Comparison of ENCODE assay signal across 8 cellular contexts in the genomic region with DNA sequence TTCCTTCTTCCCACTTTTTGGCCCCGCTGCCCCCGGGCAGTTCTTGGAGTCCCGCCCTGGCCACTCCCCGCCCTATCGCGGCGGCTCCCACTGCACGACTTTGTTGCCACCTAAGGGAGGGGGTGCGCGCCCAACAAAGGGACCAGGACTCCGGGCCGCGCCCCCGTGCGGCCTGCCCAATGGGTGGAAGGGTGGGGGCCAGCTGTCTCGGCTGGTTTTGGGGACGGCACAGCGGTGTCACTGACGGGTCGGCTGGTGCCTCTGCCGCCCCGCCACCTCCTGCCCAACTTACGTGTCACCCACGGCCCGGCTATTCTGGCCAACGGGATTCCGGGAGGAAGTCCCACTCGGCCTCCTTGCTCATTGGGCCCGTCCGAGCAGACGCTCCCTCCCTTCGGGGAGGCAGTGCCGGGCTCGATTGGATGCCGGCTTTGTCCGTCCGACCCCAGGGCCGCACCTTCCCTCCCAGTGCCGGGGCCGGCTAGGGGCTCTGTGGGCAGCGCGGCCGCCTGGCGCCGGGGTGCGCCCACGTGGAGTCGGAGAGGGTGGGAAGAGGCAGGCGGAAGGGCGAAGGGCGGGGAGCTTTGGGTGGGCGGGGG. TPM values are rescaled to one million over a fixed set of nuclear protein-coding genes. Genes with fewer than 3 reads are reported as not detected.
DNase-seq lines count a peak whose midpoint lies in the region; ATAC-seq and TF ChIP-seq lines count a peak whose summit lies in the region.

A gene with protein sequence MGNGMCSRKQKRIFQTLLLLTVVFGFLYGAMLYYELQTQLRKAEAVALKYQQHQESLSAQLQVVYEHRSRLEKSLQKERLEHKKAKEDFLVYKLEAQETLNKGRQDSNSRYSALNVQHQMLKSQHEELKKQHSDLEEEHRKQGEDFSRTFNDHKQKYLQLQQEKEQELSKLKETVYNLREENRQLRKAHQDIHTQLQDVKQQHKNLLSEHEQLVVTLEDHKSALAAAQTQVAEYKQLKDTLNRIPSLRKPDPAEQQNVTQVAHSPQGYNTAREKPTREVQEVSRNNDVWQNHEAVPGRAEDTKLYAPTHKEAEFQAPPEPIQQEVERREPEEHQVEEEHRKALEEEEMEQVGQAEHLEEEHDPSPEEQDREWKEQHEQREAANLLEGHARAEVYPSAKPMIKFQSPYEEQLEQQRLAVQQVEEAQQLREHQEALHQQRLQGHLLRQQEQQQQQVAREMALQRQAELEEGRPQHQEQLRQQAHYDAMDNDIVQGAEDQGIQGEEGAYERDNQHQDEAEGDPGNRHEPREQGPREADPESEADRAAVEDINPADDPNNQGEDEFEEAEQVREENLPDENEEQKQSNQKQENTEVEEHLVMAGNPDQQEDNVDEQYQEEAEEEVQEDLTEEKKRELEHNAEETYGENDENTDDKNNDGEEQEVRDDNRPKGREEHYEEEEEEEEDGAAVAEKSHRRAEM (minus strand): TSS at position 314 of the 599 bp plus-strand sequence. CDS start 639 bp downstream, outside the sequence.

- TF ChIP-seq CTCF in GM10266 (IDR thresholded peaks at IDR 0.05; ENCODE audit: control insufficient read depth, insufficient read depth, low read depth, missing control alignments) (peak; percentile 38), HCT116 (IDR thresholded peaks at IDR 0.05 in 2 of 3, conservative IDR thresholded peaks at IDR 0.05 in 1 of 3; ENCODE audit: borderline replicate concordance in 1 of 3, insufficient read depth in 1 of 3, low read depth in 2 of 3, low read length in 2 of 3) (no peak), MM.1S (IDR thresholded peaks at IDR 0.05; ENCODE audit: low read length) (no peak; the same call in 1 of the 2 replicates), osteoblast (IDR thresholded peaks at IDR 0.05; ENCODE audit: extremely low read depth, low read depth, low read length) (no peak), upper lobe of right lung (IDR thresholded peaks at IDR 0.05) (peak; percentile 27)

- H3K4me2 ChIP-seq in HCT116 (ENCODE audit: low read length), result peak within 1 kb of the TSS; percentile 89
- peak within 1 kb of the TSS; percentile 83 for H3K4me2 ChIP-seq in MM.1S (ENCODE audit: low read depth, low read length)
- H3K4me2 ChIP-seq in osteoblast (ENCODE audit: insufficient read depth, low read length), result peak within 1 kb of the TSS; percentile 100

- ATAC-seq in HCT116, result peak; percentile 90
- peak; percentile 97 for ATAC-seq in Right ventricle myocardium inferior
- ATAC-seq in upper lobe of right lung, result peak; percentile 97

- H3K4me1 ChIP-seq in HCT116 (ENCODE audit: control insufficient read depth in 1 of 2, insufficient read depth in 2 of 2, low read length in 2 of 2) (peaks cover 36 to 42% of the 10 kb centered on the region in 2 experiments), MM.1S (ENCODE audit: low read length) (peaks cover 29% of the 10 kb centered on the region), osteoblast (ENCODE audit: insufficient read depth, low read length) (peaks cover 34% of the 10 kb centered on the region), upper lobe of right lung (peaks cover 26% of the 10 kb centered on the region)

- peak; percentile 98 for DNase-seq in GM10266 (ENCODE audit: extremely low spot score)
- DNase-seq in HCT116 (ENCODE audit: low read depth, low spot score), result peak; percentile 92
- peak; percentile 99 for DNase-seq in MM.1S
- peak; percentile 91 for DNase-seq in SIG-M5 (lab: John Stamatoyannopoulos, UW)
- DNase-seq in activated naive CD8-positive, alpha-beta T cell treated with anti-CD3 and anti-CD28 coated beads, Interleukin-2, amount 50 U/mL, for 16 hours (ENCODE audit: low read depth, low spot score), result peak; percentile 4
- peak; percentile 97 for DNase-seq in Right ventricle myocardium inferior (ENCODE audit: missing footprints)
- DNase-seq in osteoblast (ENCODE audit: insufficient read length, low spot score, missing footprints), result peak; percentile 98
- peak; percentile 98 for DNase-seq in upper lobe of right lung

- peaks cover 31% of the 10 kb centered on the region for H3F3A ChIP-seq in MM.1S (ENCODE audit: insufficient read depth, low read length)

- intact Hi-C loops in HCT116 (cut with micrococcal nuclease), result loop anchor here (2.0 kb wide), 1 partner anchor 49 kb away; no protein-coding TSS in a partner anchor
- intact Hi-C loops in Right ventricle myocardium inferior (cut with DNase I), result loop anchor here (2.0 to 10.0 kb wide), 3 partner anchors 43 to 69 kb away; no protein-coding TSS in a partner anchor
- intact Hi-C loops in upper lobe of right lung (cut with DNase I), result no loop called here

- H3K9me3 ChIP-seq in HCT116 (ENCODE audit: control insufficient read depth in 1 of 2, insufficient read depth in 1 of 2, low read depth in 1 of 2, low read length in 2 of 2), result no peaks in the 10 kb centered on the region
- H3K9me3 ChIP-seq in MM.1S (replicated peaks; ENCODE audit: insufficient read depth, low read length), result no peaks in the 10 kb centered on the region
- H3K9me3 ChIP-seq in osteoblast (ENCODE audit: low read depth, low read length), result no peaks in the 10 kb centered on the region
- H3K9me3 ChIP-seq in upper lobe of right lung, result no peaks in the 10 kb centered on the region

- H3K4me3 ChIP-seq in HCT116 (replicated peaks in 1 of 2; ENCODE audit: low read depth in 1 of 2, low read length in 2 of 2) (peak within 1 kb of the TSS; percentile 63 to 71), MM.1S (ENCODE audit: low read length) (peak within 1 kb of the TSS; percentile 80), osteoblast (ENCODE audit: insufficient read depth, low read length) (peak within 1 kb of the TSS; percentile 92), upper lobe of right lung (peak within 1 kb of the TSS; percentile 85)

- TF ChIP-seq POLR2A in HCT116 (IDR thresholded peaks at IDR 0.05; ENCODE audit: borderline replicate concordance, extremely low read depth, insufficient read depth, insufficient read length), result no peak

- H3K27me3 ChIP-seq in HCT116 (ENCODE audit: insufficient read depth, low read length), result no peaks in the 10 kb centered on the region
- no peaks in the 10 kb centered on the region for H3K27me3 ChIP-seq in MM.1S (replicated peaks; ENCODE audit: insufficient read depth, low read length)
- no peaks in the 10 kb centered on the region for H3K27me3 ChIP-seq in osteoblast (ENCODE audit: insufficient read depth, low read length)
- H3K27me3 ChIP-seq in upper lobe of right lung, result no peaks in the 10 kb centered on the region

- CTCF ChIA-PET in HCT116 (lab: Charles Lee), result no interaction called here

- BruUV-seq in HCT116 (replicated peaks; lab: Mats Ljungman, UMichigan), result no TSS peak

- H4K20me1 ChIP-seq in HCT116 (ENCODE audit: insufficient read depth) (no peaks in the 10 kb centered on the region), MM.1S (ENCODE audit: insufficient read depth, low read length) (no peaks in the 10 kb centered on the region), osteoblast (ENCODE audit: insufficient read depth, low read length) (peaks cover 23% of the 10 kb centered on the region)

- H3K9ac ChIP-seq in HCT116 (ENCODE audit: low read length) (peak within 1 kb of the TSS; percentile 73), MM.1S (ENCODE audit: low read length) (peak within 1 kb of the TSS; percentile 79)

- H3K36me3 ChIP-seq in HCT116 (ENCODE audit: control insufficient read depth in 1 of 2, insufficient read depth in 2 of 2, low read length in 2 of 2) (no peaks in the 10 kb centered on the region), MM.1S (replicated peaks; ENCODE audit: insufficient read depth, low read length) (no peaks in the 10 kb centered on the region), osteoblast (ENCODE audit: insufficient read depth, low read length) (no peaks in the 10 kb centered on the region), upper lobe of right lung (no peaks in the 10 kb centered on the region)

- H3K27ac ChIP-seq in HCT116 (ENCODE audit: low read depth, low read length), result peak within 1 kb of the TSS; percentile 86
- peak within 1 kb of the TSS; percentile 84 for H3K27ac ChIP-seq in MM.1S (ENCODE audit: low read length)
- H3K27ac ChIP-seq in osteoblast (ENCODE audit: low read depth, low read length), result peak within 1 kb of the TSS; percentile 91
- peak within 1 kb of the TSS; percentile 91 for H3K27ac ChIP-seq in upper lobe of right lung

- TF ChIP-seq RAD21 in HCT116 (IDR thresholded peaks at IDR 0.05; ENCODE audit: low read depth), result no peak

- peak within 1 kb of the TSS; percentile 72 for H2AFZ ChIP-seq in HCT116 (ENCODE audit: low read depth, low read length, poor library complexity, severe bottlenecking)
- peak within 1 kb of the TSS; percentile 94 for H2AFZ ChIP-seq in MM.1S (ENCODE audit: low read length)
- peak within 1 kb of the TSS; percentile 99 for H2AFZ ChIP-seq in osteoblast (ENCODE audit: low read length)

- H3K9me2 ChIP-seq in HCT116 (ENCODE audit: insufficient read depth) (no peaks in the 10 kb centered on the region), MM.1S (replicated peaks; ENCODE audit: insufficient read depth, low read length) (no peaks in the 10 kb centered on the region)

- RAD21 ChIA-PET in HCT116 (lab: Charles Lee; ENCODE audit: low non-redundant PET in 1 of 2, low total read pairs in 2 of 2, uncharacterized antibody in 2 of 2, unreplicated experiment in 2 of 2), result interaction anchor here in 1 of 2 experiments (0.7 kb wide), 1 partner anchor 22 kb away, joined by 4 read pairs; no protein-coding TSS in a partner anchor

- POLR2A ChIA-PET in HCT116 (lab: Charles Lee), result interaction anchor here (1.3 kb wide), 1 partner anchor 16 kb away, joined by 3 read pairs; no protein-coding TSS in a partner anchor

- peaks cover 27% of the 10 kb centered on the region for H3K79me2 ChIP-seq in HCT116 (ENCODE audit: insufficient read depth, low read length)
- H3K79me2 ChIP-seq in MM.1S (ENCODE audit: low read length), result peaks cover 39% of the 10 kb centered on the region
- peaks cover 39% of the 10 kb centered on the region for H3K79me2 ChIP-seq in osteoblast (ENCODE audit: insufficient read depth, low read length)

TF ChIP-seq in HCT116, 20 proteins besides CTCF, POLR2A, EP300 and RAD21 (continues in another document):
- TF ChIP-seq ZNF274 (IDR thresholded peaks at IDR 0.05; ENCODE audit: low read depth, low read length), result no peak
- TF ChIP-seq, protein P1, sequence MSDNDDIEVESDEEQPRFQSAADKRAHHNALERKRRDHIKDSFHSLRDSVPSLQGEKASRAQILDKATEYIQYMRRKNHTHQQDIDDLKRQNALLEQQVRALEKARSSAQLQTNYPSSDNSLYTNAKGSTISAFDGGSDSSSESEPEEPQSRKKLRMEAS (IDR thresholded peaks at IDR 0.05), result no peak; the same call in 1 of the 2 replicates
- no peak for TF ChIP-seq CBX3 (IDR thresholded peaks at IDR 0.05; ENCODE audit: low read depth)
- TF ChIP-seq EZH2phosphoT487 (IDR thresholded peaks at IDR 0.05; ENCODE audit: borderline replicate concordance), result no peak
- TF ChIP-seq ZFX (IDR thresholded peaks at IDR 0.05), result no peak
- TF ChIP-seq CEBPB (IDR thresholded peaks at IDR 0.05; ENCODE audit: low read depth), result no peak
- TF ChIP-seq ELF1 (IDR thresholded peaks at IDR 0.05; ENCODE audit: borderline replicate concordance, low read depth), result no peak
- peak; percentile 78 for TF ChIP-seq SP1 (IDR thresholded peaks at IDR 0.05; ENCODE audit: low read depth)
- no peak for TF ChIP-seq JUND (IDR thresholded peaks at IDR 0.05)

RNA-seq across cellular contexts. Expression of the gene that starts here (rescaled TPM):
- 10.6 TPM for total RNA-seq in HCT116 (2021; ENCODE audit: unreplicated experiment)
- polyA plus RNA-seq in HCT116 (2012), result 3.6 and 3.9 TPM in 2 replicates
- total RNA-seq in Right ventricle myocardium inferior, result 57.3 TPM
- 44.5 and 50.1 TPM in 2 replicates for total RNA-seq in osteoblast
- 50.9 TPM for total RNA-seq in upper lobe of right lung

Comparison
In these comparisons a context has a peak if more than half of its experiments do, and no peak if none do; other contexts are left out.
1. Peak in every context shown above with its lines: DNase-seq, ATAC-seq, H3K4me3 ChIP-seq and H3K27ac ChIP-seq.
2. DNase-seq: peak in every context shown above with its lines; median percentile 99 in MM.1S; 98 in GM10266; 98 in osteoblast; 98 in upper lobe of right lung; 97 in Right ventricle myocardium inferior; 92 in HCT116; 91 in SIG-M5; 4 in activated naive CD8-positive, alpha-beta T cell treated with anti-CD3 and anti-CD28 coated beads, Interleukin-2, amount 50 U/mL, for 16 hours.
3. CTCF ChIP-seq: peak in GM10266 (single experiment) and upper lobe of right lung (single experiment); none in HCT116 (0 of 3), MM.1S (single experiment) and osteoblast (single experiment).